ENCODE assay signal across 23 cellular contexts in genomic region chr11:1926156-1927031, GRCh38. TPM values are rescaled to one million over a fixed set of nuclear protein-coding genes. Genes with fewer than 3 reads are reported as not detected.
A peak's percentile ranks its signal among the peaks of the same experiment; 100 is the strongest.
DNase-seq lines count a peak whose midpoint lies in the region; ATAC-seq lines count a peak whose summit lies in the region.
"Had no signal": no experiment of that assay in that cellular context is flagged by ENCODE, and none has a peak within 500 bp of the region (broad histone marks: within the 10 kb centered on the region; RNA-seq: fewer than 3 reads in every experiment).

No MANE protein-coding gene starts in this region.

- H4K91ac ChIP-seq in mesenchymal stem cell (ENCODE audit: low read length): peak overlapping the region; percentile 41

- no peak overlapping the region for H2BK15ac ChIP-seq in mesenchymal stem cell (ENCODE audit: low read depth, poor library complexity, severe bottlenecking)

- 89% methylated on average over 42 of the region's 42 CpGs for WGBS in mesenchymal stem cell
- 87% methylated on average over 42 of the region's 42 CpGs for WGBS in urinary bladder

- H3K4me3 ChIP-seq in mesenchymal stem cell (ENCODE audit: insufficient read depth in 1 of 2, low read depth in 1 of 2, low read length in 2 of 2) (peak overlapping the region in 1 of 2 experiments; percentile 8), urinary bladder (ENCODE audit: low read depth, low read length) (no peak overlapping the region)
- H3K4me3 ChIP-seq: A549, GM23338, lower lobe of right lung, thyroid gland had no signal

- H3K4ac ChIP-seq in mesenchymal stem cell (ENCODE audit: low read depth in 1 of 2, low read length in 2 of 2): peak overlapping the region in 1 of 2 experiments; percentile 13

- peaks cover 21% of the 10 kb centered on the region for H3K4me1 ChIP-seq in mesenchymal stem cell (ENCODE audit: control insufficient read depth, insufficient read depth, low read depth, low read length)
- H3K4me1 ChIP-seq in urinary bladder (ENCODE audit: insufficient read depth): no peaks in the 10 kb centered on the region
- H3K4me1 ChIP-seq: A549, lower lobe of right lung had no signal

- H3K18ac ChIP-seq in mesenchymal stem cell (ENCODE audit: low read depth in 1 of 2, low read length in 2 of 2): peak overlapping the region in 1 of 2 experiments; percentile 24

- no peak overlapping the region for H3K23ac ChIP-seq in mesenchymal stem cell (ENCODE audit: low read length in 2 of 2)

- POLR2A ChIA-PET in activated CD4-positive, alpha-beta T cell treated with anti-CD3 and anti-CD28 coated beads, Interleukin-2, amount 10 ng/mL, durations not matched to agents 7 days and 5 days (lab: Charles Lee): no interaction called here

- H3K4me3 Mint-ChIP-seq in activated CD4-positive, alpha-beta T cell treated with anti-CD3 and anti-CD28 coated beads, Interleukin-2, amount 10 ng/mL, durations not matched to agents 7 days and 5 days: no peak overlapping the region
- H3K4me3 Mint-ChIP-seq in dendritic cell treated with granulocyte-macrophage colony-stimulating factor and Interleukin-4, amounts not matched to agents 40 ng/mL and 50 ng/mL, for 4 days: no peak overlapping the region
- no peak overlapping the region for H3K4me3 Mint-ChIP-seq in effector memory CD8-positive, alpha-beta T cell
- H3K4me3 Mint-ChIP-seq: activated naive CD8-positive, alpha-beta T cell treated with anti-CD3 and anti-CD28 coated beads, Interleukin-2, amount 10 ng/mL, durations not matched to agents 7 days and 5 days; activated T-cell treated with anti-CD3 and anti-CD28 coated beads, Interleukin-2, amount 50 U/mL, for 4 hours; CD4-positive, alpha-beta memory T cell; GM23338; nephron progenitor cell; T-helper 17 cell had no signal

- H3K4me1 Mint-ChIP-seq in activated CD4-positive, alpha-beta T cell treated with anti-CD3 and anti-CD28 coated beads, Interleukin-2, amount 10 ng/mL, durations not matched to agents 7 days and 5 days: peaks cover 6% of the 10 kb centered on the region
- peaks cover 15% of the 10 kb centered on the region for H3K4me1 Mint-ChIP-seq in dendritic cell treated with granulocyte-macrophage colony-stimulating factor and Interleukin-4, amounts not matched to agents 40 ng/mL and 50 ng/mL, for 4 days (ENCODE audit: low read depth)
- peaks cover 3 to 12% of the 10 kb centered on the region in 2 donors for H3K4me1 Mint-ChIP-seq in effector memory CD8-positive, alpha-beta T cell (ENCODE audit: low read depth in 2 of 2)
- H3K4me1 Mint-ChIP-seq: GM23338 had no signal

- DNase-seq in activated CD4-positive, alpha-beta T cell treated with anti-CD3 and anti-CD28 coated beads, Interleukin-2, amount 10 ng/mL, durations not matched to agents 7 days and 5 days: no peak
- DNase-seq in activated CD4-positive, alpha-beta T cell treated with anti-CD3 and anti-CD28 coated beads for 4 hours: no peak
- no peak for DNase-seq in mesenchymal stem cell
- DNase-seq in NK-92 (lab: John Stamatoyannopoulos, UW; ENCODE audit: unreplicated experiment): no peak
- DNase-seq in ACHN: no peak
- DNase-seq in effector memory CD8-positive, alpha-beta T cell: no peak
- DNase-seq: activated CD4-positive, alpha-beta T cell treated with anti-CD3 and anti-CD28 coated beads for 48 hours; activated naive CD8-positive, alpha-beta T cell treated with anti-CD3 and anti-CD28 coated beads, Interleukin-2, amount 10 ng/mL, durations not matched to agents 7 days and 5 days; activated T-cell treated with anti-CD3 and anti-CD28 coated beads, Interleukin-2, amount 50 U/mL, for 4 hours; lower lobe of right lung; MV-4-11; NCI-H774; nephron progenitor cell; thyroid gland had no signal

- peaks cover 18 to 29% of the 10 kb centered on the region in 2 experiments for H3K27me3 ChIP-seq in mesenchymal stem cell (ENCODE audit: control insufficient read depth in 1 of 2, insufficient read depth in 1 of 2, low read length in 2 of 2)
- H3K27me3 ChIP-seq: thyroid gland had no signal

- H3K9me3 ChIP-seq in mesenchymal stem cell (ENCODE audit: control insufficient read depth, low read length): no peaks in the 10 kb centered on the region
- H3K9me3 ChIP-seq: A549, lower lobe of right lung, thyroid gland had no signal

- H3K36me3 ChIP-seq in mesenchymal stem cell (ENCODE audit: control insufficient read depth in 1 of 2, insufficient read depth in 2 of 2, low read depth in 1 of 2, low read length in 2 of 2): no peaks in the 10 kb centered on the region
- H3K36me3 ChIP-seq in urinary bladder (ENCODE audit: insufficient read depth): no peaks in the 10 kb centered on the region
- H3K36me3 ChIP-seq: lower lobe of right lung, thyroid gland had no signal

- H3K79me1 ChIP-seq in mesenchymal stem cell (replicated peaks; ENCODE audit: low read length, poor library complexity, severe bottlenecking): no peaks in the 10 kb centered on the region

- no peak overlapping the region for H2BK120ac ChIP-seq in mesenchymal stem cell (ENCODE audit: low read depth, low read length)

- no peak overlapping the region for H4K8ac ChIP-seq in mesenchymal stem cell (ENCODE audit: low read length)

- no peak overlapping the region for H2BK12ac ChIP-seq in mesenchymal stem cell (ENCODE audit: low read length in 2 of 2)

- H3K9me3 Mint-ChIP-seq in activated CD4-positive, alpha-beta T cell treated with anti-CD3 and anti-CD28 coated beads, Interleukin-2, amount 10 ng/mL, durations not matched to agents 7 days and 5 days: no peaks in the 10 kb centered on the region
- no peaks in the 10 kb centered on the region for H3K9me3 Mint-ChIP-seq in dendritic cell treated with granulocyte-macrophage colony-stimulating factor and Interleukin-4, amounts not matched to agents 40 ng/mL and 50 ng/mL, for 4 days
- no peaks in the 10 kb centered on the region for H3K9me3 Mint-ChIP-seq in effector memory CD8-positive, alpha-beta T cell
- H3K9me3 Mint-ChIP-seq: activated naive CD8-positive, alpha-beta T cell treated with anti-CD3 and anti-CD28 coated beads, Interleukin-2, amount 10 ng/mL, durations not matched to agents 7 days and 5 days; activated T-cell treated with anti-CD3 and anti-CD28 coated beads, Interleukin-2, amount 50 U/mL, for 4 hours; CD4-positive, alpha-beta memory T cell; GM23338; nephron progenitor cell had no signal

- H3K4me2 ChIP-seq in mesenchymal stem cell (ENCODE audit: low read length, poor library complexity, severe bottlenecking): no peak overlapping the region
- H3K4me2 ChIP-seq: A549, GM23338 had no signal

- H3K9ac ChIP-seq in mesenchymal stem cell (ENCODE audit: low read length): no peak overlapping the region

- peaks cover 6% of the 10 kb centered on the region for H3K27me3 Mint-ChIP-seq in activated CD4-positive, alpha-beta T cell treated with anti-CD3 and anti-CD28 coated beads, Interleukin-2, amount 10 ng/mL, durations not matched to agents 7 days and 5 days
- peaks cover 65% of the 10 kb centered on the region for H3K27me3 Mint-ChIP-seq in dendritic cell treated with granulocyte-macrophage colony-stimulating factor and Interleukin-4, amounts not matched to agents 40 ng/mL and 50 ng/mL, for 4 days
- H3K27me3 Mint-ChIP-seq in effector memory CD8-positive, alpha-beta T cell: peaks cover 13 to 15% of the 10 kb centered on the region in 2 donors

- H3K36me3 Mint-ChIP-seq in activated CD4-positive, alpha-beta T cell treated with anti-CD3 and anti-CD28 coated beads, Interleukin-2, amount 10 ng/mL, durations not matched to agents 7 days and 5 days (ENCODE audit: low read depth): no peaks in the 10 kb centered on the region
- H3K36me3 Mint-ChIP-seq in dendritic cell treated with granulocyte-macrophage colony-stimulating factor and Interleukin-4, amounts not matched to agents 40 ng/mL and 50 ng/mL, for 4 days (ENCODE audit: low read depth): no peaks in the 10 kb centered on the region
- H3K36me3 Mint-ChIP-seq in effector memory CD8-positive, alpha-beta T cell (ENCODE audit: insufficient read depth): no peaks in the 10 kb centered on the region
- H3K36me3 Mint-ChIP-seq: activated naive CD8-positive, alpha-beta T cell treated with anti-CD3 and anti-CD28 coated beads, Interleukin-2, amount 10 ng/mL, durations not matched to agents 7 days and 5 days; CD4-positive, alpha-beta memory T cell had no signal

- H3K14ac ChIP-seq in mesenchymal stem cell (ENCODE audit: low read length in 2 of 2): no peak overlapping the region

- in situ Hi-C loops in ACHN (cut with HindIII; ENCODE audit: low pct_ligation_motif_present, low pct_unique_long_range_greater_than_20kb, low sequenced_read_pairs): no loop called here

- no peak overlapping the region for H3K27ac ChIP-seq in mesenchymal stem cell (ENCODE audit: low read length, poor library complexity, severe bottlenecking)
- peak overlapping the region; percentile 82 for H3K27ac ChIP-seq in urinary bladder (ENCODE audit: low read depth)
- H3K27ac ChIP-seq: A549, lower lobe of right lung, thyroid gland had no signal

- no peak overlapping the region for H2BK5ac ChIP-seq in mesenchymal stem cell (ENCODE audit: low read depth, low read length, poor library complexity, severe bottlenecking)

- CTCF ChIA-PET in activated CD4-positive, alpha-beta T cell treated with anti-CD3 and anti-CD28 coated beads, Interleukin-2, amount 10 ng/mL, durations not matched to agents 7 days and 5 days (lab: Charles Lee): no interaction called here

- H2AFZ ChIP-seq in mesenchymal stem cell (ENCODE audit: low read depth, low read length): no peak overlapping the region
- H2AFZ ChIP-seq: GM23338 had no signal

- ATAC-seq in effector memory CD8-positive, alpha-beta T cell (replicated peaks): no peak
- ATAC-seq: A549; activated T-cell treated with anti-CD3 and anti-CD28 coated beads, Interleukin-2, amount 50 U/mL, for 4 hours; GM23338; lower lobe of right lung; T-helper 17 cell had no signal

- no peak overlapping the region for H2AK5ac ChIP-seq in mesenchymal stem cell (ENCODE audit: low read length, severe bottlenecking)

- intact Hi-C loops in dendritic cell treated with granulocyte-macrophage colony-stimulating factor and Interleukin-4, amounts not matched to agents 40 ng/mL and 50 ng/mL, for 4 days (cut with micrococcal nuclease): no loop called here

- peak overlapping the region; percentile 13 for H3K27ac Mint-ChIP-seq in activated CD4-positive, alpha-beta T cell treated with anti-CD3 and anti-CD28 coated beads, Interleukin-2, amount 10 ng/mL, durations not matched to agents 7 days and 5 days
- H3K27ac Mint-ChIP-seq in dendritic cell treated with granulocyte-macrophage colony-stimulating factor and Interleukin-4, amounts not matched to agents 40 ng/mL and 50 ng/mL, for 4 days: peak overlapping the region; percentile 24
- H3K27ac Mint-ChIP-seq in effector memory CD8-positive, alpha-beta T cell: peak overlapping the region in 1 of 2 donors; percentile 42
- H3K27ac Mint-ChIP-seq: activated naive CD8-positive, alpha-beta T cell treated with anti-CD3 and anti-CD28 coated beads, Interleukin-2, amount 10 ng/mL, durations not matched to agents 7 days and 5 days; CD4-positive, alpha-beta memory T cell; GM23338; nephron progenitor cell; T-helper 17 cell had no signal

RNA-seq across cellular contexts. Expression of gene TNNT3, which starts 6.9 kb away (rescaled TPM):
- total RNA-seq in activated CD4-positive, alpha-beta T cell treated with anti-CD3 and anti-CD28 coated beads, Interleukin-2, amount 10 ng/mL, durations not matched to agents 7 days and 5 days: 1 to 10 TPM; 3.7 to 5.4 TPM
- polyA plus RNA-seq in mesenchymal stem cell (2013, experiment 1 of 2): not detected
- not detected for polyA plus RNA-seq in mesenchymal stem cell (2013, experiment 2 of 2)
- 61.6 TPM for total RNA-seq in urinary bladder
- 39.3 TPM for polyA plus RNA-seq in urinary bladder
- total RNA-seq: activated T-cell treated with anti-CD3 and anti-CD28 coated beads, Interleukin-2, amount 50 U/mL, for 4 hours; Daoy; GM23338; RPMI7951 had no signal
- polyA plus RNA-seq: A549; CD4-positive, alpha-beta memory T cell; GM23338 had no signal

RNA-seq across cellular contexts. Expression of gene MRPL23, which starts 20.7 kb away (rescaled TPM):
- 100 to 1,000 TPM in 1 of 2 experiments, 10 to 100 TPM in 1; 77.5 to 106 TPM for total RNA-seq in activated CD4-positive, alpha-beta T cell treated with anti-CD3 and anti-CD28 coated beads, Interleukin-2, amount 10 ng/mL, durations not matched to agents 7 days and 5 days
- 100 TPM for polyA plus RNA-seq in mesenchymal stem cell (2013, experiment 1 of 2)
- polyA plus RNA-seq in mesenchymal stem cell (2013, experiment 2 of 2): 102 TPM
- total RNA-seq in urinary bladder: 17.8 TPM
- 85.4 TPM for polyA plus RNA-seq in urinary bladder

RNA-seq across cellular contexts. Expression of gene PRR33, which starts 34.7 kb away (rescaled TPM):
- under 1 TPM in 1 of 2 experiments, not detected in 1; 0.05 TPM for total RNA-seq in activated CD4-positive, alpha-beta T cell treated with anti-CD3 and anti-CD28 coated beads, Interleukin-2, amount 10 ng/mL, durations not matched to agents 7 days and 5 days
- polyA plus RNA-seq in mesenchymal stem cell (2013, experiment 1 of 2): not detected
- polyA plus RNA-seq in mesenchymal stem cell (2013, experiment 2 of 2): not detected
- total RNA-seq in urinary bladder: not detected
- 0.28 TPM for polyA plus RNA-seq in urinary bladder
- total RNA-seq: activated naive CD8-positive, alpha-beta T cell treated with anti-CD3 and anti-CD28 coated beads, Interleukin-2, amount 10 ng/mL, durations not matched to agents 7 days and 5 days; CD4-positive, alpha-beta memory T cell; Daoy; GM23338; lower lobe of right lung; RPMI7951; sciatic nerve; T-helper 17 cell; thyroid gland had no signal
- polyA plus RNA-seq: A549, GM23338 had no signal
